In genomic region chr19:15438124-15438496, GRCh38 we compare ENCODE assay signal across 23 cellular contexts. TPM values are rescaled to one million over a fixed set of nuclear protein-coding genes. Genes with fewer than 3 reads are reported as not detected.
A peak's percentile ranks its signal among the peaks of the same experiment; 100 is the strongest.
DNase-seq lines count a peak whose midpoint lies in the region; ATAC-seq and TF ChIP-seq lines count a peak whose summit lies in the region.
"Had no signal": no experiment of that assay in that cellular context is flagged by ENCODE, and none has a peak within 500 bp of the region (broad histone marks: within the 10 kb centered on the region; RNA-seq: fewer than 3 reads in every experiment).

No MANE protein-coding gene starts in this region.

- peak overlapping the region; percentile 45 for H3K9ac ChIP-seq in adipocyte (ENCODE audit: low read length)
- H3K9ac ChIP-seq: SK-N-SH had no signal

- no peak for TF ChIP-seq EP300 in gastroesophageal sphincter (IDR thresholded peaks at IDR 0.05)
- no peak for TF ChIP-seq EP300 in sigmoid colon (IDR thresholded peaks at IDR 0.05)

- H3K4me1 ChIP-seq in adipocyte (ENCODE audit: control insufficient read depth, insufficient read depth, low read length) (peaks cover 19% of the 10 kb centered on the region), gastroesophageal sphincter (peaks cover 0 to 43% (median 16%) of the 10 kb centered on the region in 3 donors), sigmoid colon (peaks cover 0 to 20% (median 19%) of the 10 kb centered on the region in 4 donors), vagina (peaks cover 25% of the 10 kb centered on the region)

- TF ChIP-seq POLR2A in gastroesophageal sphincter (IDR thresholded peaks at IDR 0.05) (no peak), sigmoid colon (IDR thresholded peaks at IDR 0.05) (no peak), vagina (IDR thresholded peaks at IDR 0.05) (no peak)

- H3K9me3 ChIP-seq in adipocyte (ENCODE audit: control insufficient read depth, low read length) = no peaks in the 10 kb centered on the region
- no peaks in the 10 kb centered on the region for H3K9me3 ChIP-seq in gastroesophageal sphincter
- no peaks in the 10 kb centered on the region for H3K9me3 ChIP-seq in sigmoid colon
- no peaks in the 10 kb centered on the region for H3K9me3 ChIP-seq in vagina
- H3K9me3 ChIP-seq: SK-N-SH had no signal

- no peaks in the 10 kb centered on the region for H3K27me3 ChIP-seq in adipocyte (replicated peaks; ENCODE audit: control insufficient read depth, insufficient read depth, low read length)
- no peaks in the 10 kb centered on the region for H3K27me3 ChIP-seq in gastroesophageal sphincter
- H3K27me3 ChIP-seq in sigmoid colon = no peaks in the 10 kb centered on the region
- H3K27me3 ChIP-seq in vagina = no peaks in the 10 kb centered on the region

- H3K36me3 ChIP-seq in adipocyte (ENCODE audit: control insufficient read depth, insufficient read depth, low read length, severe bottlenecking) (no peaks in the 10 kb centered on the region), gastroesophageal sphincter (peaks cover 0 to 31% of the 10 kb centered on the region in 2 donors), sigmoid colon (peaks cover 0 to 8% (median 0%) of the 10 kb centered on the region in 4 donors), vagina (no peaks in the 10 kb centered on the region)

- DNase-seq in adipocyte (ENCODE audit: low read depth) (no peak), sigmoid colon (no peak), vagina (ENCODE audit: extremely low spot score in 2 of 2) (no peak), NCI-H187 (lab: John Stamatoyannopoulos, UW) (no peak)
- DNase-seq: AML-193, DMS79 treated with DMSO at 0.1 percent for 48 hours, H7, HFFc6, Karpas-422, NCI-H1417 treated with DMSO at 0.1 percent for 48 hours, NCI-H2029 treated with DMSO at 0.1 percent for 48 hours, NCI-H2171, NCI-H446 treated with DMSO at 0.1 percent for 48 hours, Right ventricle myocardium superior, SK-N-SH had no signal

- H3K4me3 ChIP-seq in adipocyte (ENCODE audit: low read length) (no peak overlapping the region), gastroesophageal sphincter (no peak overlapping the region), sigmoid colon (no peak overlapping the region), vagina (no peak overlapping the region)

- H3K27ac ChIP-seq in gastroesophageal sphincter = peak overlapping the region in 3 of 4 donors; percentile 69 to 80 (median 76)
- peak overlapping the region; percentile 45 to 53 (median 50) for H3K27ac ChIP-seq in sigmoid colon
- peak overlapping the region; percentile 68 for H3K27ac ChIP-seq in vagina
- H3K27ac ChIP-seq: HL-60 had no signal

- WGBS in gastroesophageal sphincter (ENCODE audit: low coverage in 1 of 2), 2 donors = 94% methylated on average over 2 of the region's 2 CpGs; no CpG with 5 or more reads in 1 of the 2 donors
- WGBS in sigmoid colon, 2 donors = 81 to 91% methylated on average over 2 of the region's 2 CpGs

- no peak for TF ChIP-seq CTCF in gastroesophageal sphincter (IDR thresholded peaks at IDR 0.05)
- no peak for TF ChIP-seq CTCF in sigmoid colon (IDR thresholded peaks at IDR 0.05)
- TF ChIP-seq CTCF in vagina (IDR thresholded peaks at IDR 0.05) = no peak

- ATAC-seq in gastroesophageal sphincter (no peak), GM21367 (IDR thresholded peaks at IDR 0.05; ENCODE audit: unreplicated experiment) (no peak)
- ATAC-seq in activated CD4-positive, CD25-positive, alpha-beta regulatory T cell treated with anti-CD3 and anti-CD28 coated beads, Interleukin-2, amount 50 U/mL, for 24 hours = no peak

- intact Hi-C loops in sigmoid colon (cut with DNase I) (no loop called here), vagina (cut with DNase I) (loop anchor here (5.0 to 10.0 kb wide), 2 partner anchors 61 to 173 kb away; partner anchors contain the start of gene AKAP8)

RNA-seq across cellular contexts. Expression of gene WIZ, which starts 11.6 kb away (rescaled TPM):
- total RNA-seq in gastroesophageal sphincter = 10 to 100 TPM; 24.4 to 94.6 (median 49.9) TPM
- total RNA-seq in sigmoid colon = 10 to 100 TPM; 16.3 to 49.6 (median 28.4) TPM
- polyA plus RNA-seq in sigmoid colon = 10 to 100 TPM in 1 of 3 donors, 1 to 10 TPM in 2; 7.8 to 18.3 (median 9.2) TPM
- 44.4 TPM for total RNA-seq in vagina

RNA-seq across cellular contexts. Expression of gene AKAP8L, which starts 19.3 kb away (rescaled TPM):
- 100 to 1,000 TPM in 1 of 4 donors, 10 to 100 TPM in 3; 61.3 to 102 (median 70.1) TPM for total RNA-seq in gastroesophageal sphincter
- 100 to 1,000 TPM in 2 of 4 donors, 10 to 100 TPM in 2; 90.5 to 145 (median 101) TPM for total RNA-seq in sigmoid colon
- 10 to 100 TPM; 15.0 to 67.5 (median 22.8) TPM for polyA plus RNA-seq in sigmoid colon
- total RNA-seq in vagina = 127 TPM

RNA-seq across cellular contexts. Expression of gene RASAL3, which starts 26.2 kb away (rescaled TPM):
- total RNA-seq in gastroesophageal sphincter (1 to 10 TPM; 1.3 to 3.1 (median 2.1) TPM), sigmoid colon (1 to 10 TPM; 1.1 to 2.0 (median 1.5) TPM), vagina (7.9 TPM)
- polyA plus RNA-seq in sigmoid colon = 10 to 100 TPM in 1 of 3 donors, 1 to 10 TPM in 1, under 1 TPM in 1; 0.60 to 20.3 (median 1.6) TPM
- total RNA-seq: H7, HFFc6, HT1080, MCF 10A had no signal

RNA-seq across cellular contexts. Expression of gene PGLYRP2, which starts 41.2 kb away (rescaled TPM):
- not detected for total RNA-seq in gastroesophageal sphincter
- total RNA-seq in sigmoid colon = not detected
- under 1 TPM in 1 of 3 donors, not detected in 2; 0.60 TPM for polyA plus RNA-seq in sigmoid colon
- not detected for total RNA-seq in vagina
- total RNA-seq: H7, HFFc6, HT1080, MCF 10A, OCI-LY7, Right ventricle myocardium superior had no signal
- polyA plus RNA-seq: IgD-negative memory B cell, SK-N-SH had no signal

RNA-seq across cellular contexts. Expression of gene AKAP8, which starts 58.5 kb away (rescaled TPM):
- total RNA-seq in gastroesophageal sphincter = 10 to 100 TPM; 21.4 to 34.2 (median 28.0) TPM
- total RNA-seq in sigmoid colon = 10 to 100 TPM; 15.0 to 43.8 (median 21.4) TPM
- polyA plus RNA-seq in sigmoid colon = 10 to 100 TPM; 11.4 to 19.8 (median 11.6) TPM
- total RNA-seq in vagina = 27.7 TPM
